In the genomic region with DNA sequence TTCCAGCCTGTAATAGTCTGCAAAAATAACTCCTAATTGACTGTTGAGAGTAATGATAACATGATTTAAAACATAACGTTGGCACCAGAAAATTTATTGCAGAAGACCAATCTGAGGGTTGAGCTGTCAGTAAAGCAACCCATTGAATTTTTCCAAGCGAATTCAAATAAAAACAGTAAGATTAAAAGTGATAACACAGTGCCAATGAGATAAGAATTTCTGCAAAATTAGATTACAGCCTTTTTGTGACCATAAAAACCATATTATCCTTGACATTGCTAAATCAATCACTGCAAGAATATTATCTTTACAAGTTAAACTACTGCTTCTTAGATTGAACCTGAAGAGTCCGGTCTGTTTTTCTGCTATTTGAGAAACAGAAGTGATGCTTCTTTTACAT, we compare ENCODE assay signal across 1 cellular context.
TF ChIP-seq lines count a peak whose summit lies in the region.

No MANE protein-coding gene starts in this region.

TF ChIP-seq in SK-N-SH treated with all-trans-retinoic acid at 6 μM for 48 hours, 23 proteins besides CTCF, POLR2A, EP300 and RAD21 (continued from another document):
- TF ChIP-seq, protein P1, sequence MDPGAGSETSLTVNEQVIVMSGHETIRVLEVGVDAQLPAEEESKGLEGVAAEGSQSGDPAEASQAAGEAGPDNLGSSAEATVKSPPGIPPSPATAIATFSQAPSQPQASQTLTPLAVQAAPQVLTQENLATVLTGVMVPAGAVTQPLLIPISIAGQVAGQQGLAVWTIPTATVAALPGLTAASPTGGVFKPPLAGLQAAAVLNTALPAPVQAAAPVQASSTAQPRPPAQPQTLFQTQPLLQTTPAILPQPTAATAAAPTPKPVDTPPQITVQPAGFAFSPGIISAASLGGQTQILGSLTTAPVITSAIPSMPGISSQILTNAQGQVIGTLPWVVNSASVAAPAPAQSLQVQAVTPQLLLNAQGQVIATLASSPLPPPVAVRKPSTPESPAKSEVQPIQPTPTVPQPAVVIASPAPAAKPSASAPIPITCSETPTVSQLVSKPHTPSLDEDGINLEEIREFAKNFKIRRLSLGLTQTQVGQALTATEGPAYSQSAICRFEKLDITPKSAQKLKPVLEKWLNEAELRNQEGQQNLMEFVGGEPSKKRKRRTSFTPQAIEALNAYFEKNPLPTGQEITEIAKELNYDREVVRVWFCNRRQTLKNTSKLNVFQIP (CRISPR knock-in tag; IDR thresholded peaks at IDR 0.05; ENCODE audit: borderline replicate concordance, low read depth) = peak; percentile 80; the same call in 1 of the 2 replicates
- TF ChIP-seq RARB (CRISPR knock-in tag; IDR thresholded peaks at IDR 0.05) (no peak), GLIS3 (CRISPR knock-in tag; IDR thresholded peaks at IDR 0.05) (peak; percentile 94), CSDC2 (CRISPR knock-in tag; IDR thresholded peaks at IDR 0.05) (no peak), ESRRG (CRISPR knock-in tag; IDR thresholded peaks at IDR 0.05) (peak; percentile 82), TOX (CRISPR knock-in tag; IDR thresholded peaks at IDR 0.05; ENCODE audit: borderline replicate concordance) (no peak), ZNF70 (CRISPR knock-in tag; IDR thresholded peaks at IDR 0.05) (no peak)
- TF ChIP-seq, protein P2, sequence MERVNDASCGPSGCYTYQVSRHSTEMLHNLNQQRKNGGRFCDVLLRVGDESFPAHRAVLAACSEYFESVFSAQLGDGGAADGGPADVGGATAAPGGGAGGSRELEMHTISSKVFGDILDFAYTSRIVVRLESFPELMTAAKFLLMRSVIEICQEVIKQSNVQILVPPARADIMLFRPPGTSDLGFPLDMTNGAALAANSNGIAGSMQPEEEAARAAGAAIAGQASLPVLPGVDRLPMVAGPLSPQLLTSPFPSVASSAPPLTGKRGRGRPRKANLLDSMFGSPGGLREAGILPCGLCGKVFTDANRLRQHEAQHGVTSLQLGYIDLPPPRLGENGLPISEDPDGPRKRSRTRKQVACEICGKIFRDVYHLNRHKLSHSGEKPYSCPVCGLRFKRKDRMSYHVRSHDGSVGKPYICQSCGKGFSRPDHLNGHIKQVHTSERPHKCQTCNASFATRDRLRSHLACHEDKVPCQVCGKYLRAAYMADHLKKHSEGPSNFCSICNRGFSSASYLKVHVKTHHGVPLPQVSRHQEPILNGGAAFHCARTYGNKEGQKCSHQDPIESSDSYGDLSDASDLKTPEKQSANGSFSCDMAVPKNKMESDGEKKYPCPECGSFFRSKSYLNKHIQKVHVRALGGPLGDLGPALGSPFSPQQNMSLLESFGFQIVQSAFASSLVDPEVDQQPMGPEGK (CRISPR knock-in tag; IDR thresholded peaks at IDR 0.05; ENCODE audit: borderline replicate concordance) = peak; percentile 82; the same call in 1 of the 2 replicates
- TF ChIP-seq, protein P3, sequence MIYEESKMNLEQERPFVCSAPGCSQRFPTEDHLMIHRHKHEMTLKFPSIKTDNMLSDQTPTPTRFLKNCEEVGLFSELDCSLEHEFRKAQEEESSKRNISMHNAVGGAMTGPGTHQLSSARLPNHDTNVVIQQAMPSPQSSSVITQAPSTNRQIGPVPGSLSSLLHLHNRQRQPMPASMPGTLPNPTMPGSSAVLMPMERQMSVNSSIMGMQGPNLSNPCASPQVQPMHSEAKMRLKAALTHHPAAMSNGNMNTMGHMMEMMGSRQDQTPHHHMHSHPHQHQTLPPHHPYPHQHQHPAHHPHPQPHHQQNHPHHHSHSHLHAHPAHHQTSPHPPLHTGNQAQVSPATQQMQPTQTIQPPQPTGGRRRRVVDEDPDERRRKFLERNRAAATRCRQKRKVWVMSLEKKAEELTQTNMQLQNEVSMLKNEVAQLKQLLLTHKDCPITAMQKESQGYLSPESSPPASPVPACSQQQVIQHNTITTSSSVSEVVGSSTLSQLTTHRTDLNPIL (CRISPR knock-in tag; IDR thresholded peaks at IDR 0.05; ENCODE audit: low read depth) = peak; percentile 97
